8 cellular contexts compared by ENCODE assay signal in the genomic region with DNA sequence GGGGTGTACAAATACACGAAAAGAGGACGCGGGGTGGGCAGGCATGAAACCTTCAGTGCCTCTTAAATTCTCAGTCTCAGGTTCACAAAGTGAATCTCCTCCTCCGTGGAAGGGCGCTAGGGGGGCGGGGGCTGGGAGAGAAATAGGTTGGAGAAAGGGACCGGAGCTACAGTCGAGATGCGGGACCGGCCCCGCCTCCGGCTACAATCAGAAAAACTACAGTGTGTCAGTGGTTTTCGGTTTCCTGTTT. TPM values are rescaled to one million over a fixed set of nuclear protein-coding genes. Genes with fewer than 3 reads are reported as not detected.
A peak's percentile ranks its signal among the peaks of the same experiment; 100 is the strongest.
DNase-seq lines count a peak whose midpoint lies in the region; ATAC-seq and TF ChIP-seq lines count a peak whose summit lies in the region.

No MANE protein-coding gene starts in this region.

- peaks cover 0 to 1% (median 0%) of the 10 kb centered on the region in 3 donors for H3K27me3 Mint-ChIP-seq in CD14-positive monocyte (ENCODE audit: low read depth in 3 of 3)

- DNase-seq in CD14-positive monocyte (ENCODE audit: low spot score) (no peak), astrocyte of the cerebellum (ENCODE audit: low read depth) (no peak), left lung (no peak), stomach (peak; percentile 82)
- DNase-seq in activated CD4-positive, CD25-positive, alpha-beta regulatory T cell (lab: John Stamatoyannopoulos, UW), result no peak
- no peak for DNase-seq in NK-92 treated with Interleukin-12 subunit alpha and Interleukin-12 subunit beta, amount 100 ng/mL, for 24 hours (lab: John Stamatoyannopoulos, UW)

- H3K27ac ChIP-seq in KMS-11 (peak overlapping the region; percentile 64), left lung (peak overlapping the region; percentile 97 to 99), stomach (peak overlapping the region; percentile 97 to 100 (median 98))

- no peaks in the 10 kb centered on the region for H4K20me1 ChIP-seq in KMS-11 (ENCODE audit: insufficient read depth)

- intact Hi-C loops in CD14-positive monocyte (cut with micrococcal nuclease) (loop anchor here (5.0 kb wide), 5 partner anchors 58 to 413 kb away; no protein-coding TSS in a partner anchor), left lung (cut with DNase I) (loop anchor here in 1 of 2 donors (5.0 kb wide), 3 partner anchors 98 to 413 kb away; no protein-coding TSS in a partner anchor), stomach (cut with DNase I; ENCODE audit: low total_unique reads) (loop anchor here (5.0 kb wide), 1 partner anchor 102 kb away; no protein-coding TSS in a partner anchor)

- peak overlapping the region; percentile 97 to 98 for H3K4me3 Mint-ChIP-seq in CD14-positive monocyte

- TF ChIP-seq CTCF in CD14-positive monocyte (IDR thresholded peaks at IDR 0.05) (no peak), KMS-11 (conservative IDR thresholded peaks at IDR 0.05; ENCODE audit: low read depth, low read length) (no peak), astrocyte of the cerebellum (IDR thresholded peaks at IDR 0.05; ENCODE audit: low read depth, low read length, missing control alignments) (no peak), left lung (IDR thresholded peaks at IDR 0.05) (no peak), stomach (IDR thresholded peaks at IDR 0.05) (no peak)

- no peaks in the 10 kb centered on the region for H3K9me3 Mint-ChIP-seq in CD14-positive monocyte

- H3K36me3 ChIP-seq in KMS-11 (ENCODE audit: insufficient read depth), result no peaks in the 10 kb centered on the region
- H3K36me3 ChIP-seq in left lung, result no peaks in the 10 kb centered on the region
- no peaks in the 10 kb centered on the region for H3K36me3 ChIP-seq in stomach

- peak overlapping the region; percentile 85 for H2AFZ ChIP-seq in KMS-11 (ENCODE audit: low read depth)

- no peaks in the 10 kb centered on the region for H3K79me2 ChIP-seq in KMS-11 (ENCODE audit: insufficient read depth, low read depth)

- in situ Hi-C loops in astrocyte of the cerebellum (cut with HindIII; ENCODE audit: low sequenced_read_pairs), result loop anchor here (5.0 kb wide), 2 partner anchors 38 to 87 kb away; no protein-coding TSS in a partner anchor

- H3K4me1 ChIP-seq in KMS-11 (ENCODE audit: low read depth, poor library complexity, severe bottlenecking), result peaks cover 24% of the 10 kb centered on the region
- H3K4me1 ChIP-seq in left lung, result peaks cover 4 to 24% of the 10 kb centered on the region in 2 donors
- peaks cover 0 to 44% (median 21%) of the 10 kb centered on the region in 4 donors for H3K4me1 ChIP-seq in stomach

- ATAC-seq in left lung (no peak), HG03565 (IDR thresholded peaks at IDR 0.05; ENCODE audit: unreplicated experiment) (no peak)

- H3K4me1 Mint-ChIP-seq in CD14-positive monocyte, result peaks cover 24% of the 10 kb centered on the region

- no peak for TF ChIP-seq POLR2A in stomach (IDR thresholded peaks at IDR 0.05)

- H3K4me3 ChIP-seq in KMS-11 (IDR thresholded peaks at IDR 0.05; ENCODE audit: insufficient read depth, low read depth, low read length) (peak overlapping the region; percentile 74), astrocyte of the cerebellum (ENCODE audit: low read depth, low read length) (peak overlapping the region; percentile 83), left lung (peak overlapping the region; percentile 53 to 69), stomach (peak overlapping the region; percentile 68 to 81 (median 74))

- H3K9me3 ChIP-seq in left lung (no peaks in the 10 kb centered on the region), stomach (no peaks in the 10 kb centered on the region)

- no peak for TF ChIP-seq EP300 in stomach (IDR thresholded peaks at IDR 0.05)

- peak overlapping the region; percentile 75 for H3K4me2 ChIP-seq in KMS-11

- no peaks in the 10 kb centered on the region for H3K36me3 Mint-ChIP-seq in CD14-positive monocyte

- H3K9ac ChIP-seq in KMS-11, result peak overlapping the region; percentile 71

- WGBS in stomach, 5 donors, result 0 to 2% (median 1%) methylated on average over 11 to 13 of the region's 13 CpGs

- H3K27ac Mint-ChIP-seq in CD14-positive monocyte, result peak overlapping the region; percentile 92 to 99 (median 97)

- no peaks in the 10 kb centered on the region for H3K27me3 ChIP-seq in KMS-11 (ENCODE audit: insufficient read depth, low read depth)
- no peaks in the 10 kb centered on the region for H3K27me3 ChIP-seq in left lung
- H3K27me3 ChIP-seq in stomach, result no peaks in the 10 kb centered on the region

RNA-seq across cellular contexts. Expression of gene MAML3, which starts 3.4 kb away (rescaled TPM):
- 1 to 10 TPM; 1.5 to 2.3 TPM for polyA plus RNA-seq in CD14-positive monocyte
- total RNA-seq in left lung, result 10 to 100 TPM in 1 of 2 donors, 1 to 10 TPM in 1; 5.8 to 10.3 TPM
- 10 to 100 TPM in 4 of 5 donors, 1 to 10 TPM in 1; 6.6 to 20.3 (median 13.4) TPM for total RNA-seq in stomach
- 1 to 10 TPM; 1.7 to 2.4 (median 2.2) TPM for polyA plus RNA-seq in stomach
